In the genomic region with DNA sequence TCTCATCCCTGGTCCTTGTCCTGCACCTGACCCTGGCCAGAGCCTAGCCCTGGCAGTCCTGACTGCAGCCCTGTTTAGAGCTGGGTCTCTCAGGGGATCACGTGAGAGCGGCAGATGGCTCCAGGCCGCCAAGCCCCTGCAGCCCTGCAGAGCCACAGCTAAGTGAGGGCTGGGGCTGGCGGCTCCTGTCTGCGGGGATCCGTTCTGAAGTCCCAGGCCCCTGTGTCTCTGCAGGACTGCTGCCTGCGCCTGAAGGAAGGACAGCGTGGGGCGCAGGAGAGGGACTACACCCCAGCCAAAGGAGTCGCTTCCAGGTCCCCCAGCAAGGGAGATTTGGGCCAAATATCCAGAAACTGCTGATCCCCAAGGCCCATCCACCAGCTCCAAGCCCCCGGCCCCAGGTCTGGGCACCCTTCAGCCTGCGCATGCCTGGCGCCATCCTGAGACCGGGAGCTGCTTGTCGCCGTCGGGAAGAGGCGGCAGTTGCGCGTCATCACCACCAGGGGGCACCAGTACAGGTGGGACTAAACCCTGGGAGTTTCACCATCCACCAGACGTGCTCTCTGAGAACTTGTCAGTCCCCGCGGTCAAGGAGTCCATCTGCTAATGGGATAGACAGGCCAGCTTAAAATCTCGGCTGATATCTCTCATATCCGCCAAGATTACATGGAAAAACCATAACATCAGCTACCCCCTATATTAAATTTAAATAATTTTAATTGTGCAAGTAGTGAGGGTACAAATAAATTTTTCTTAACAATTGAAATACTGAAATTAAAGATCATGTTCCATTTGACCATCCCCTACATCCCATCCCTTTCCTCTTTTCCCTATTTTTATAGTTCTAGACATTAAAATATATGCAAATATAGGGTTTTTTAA, we compare ENCODE assay signal across 8 cellular contexts. TPM values are rescaled to one million over a fixed set of nuclear protein-coding genes. Genes with fewer than 3 reads are reported as not detected.
DNase-seq lines count a peak whose midpoint lies in the region; ATAC-seq and TF ChIP-seq lines count a peak whose summit lies in the region.

No MANE protein-coding gene starts in this region.

- no peaks in the 10 kb centered on the region for H3K9me3 ChIP-seq in HAP-1
- H3K9me3 ChIP-seq in MG63, result no peaks in the 10 kb centered on the region
- H3K9me3 ChIP-seq in adipocyte (ENCODE audit: control insufficient read depth, low read length), result peaks cover 8% of the 10 kb centered on the region

- H3K4me3 ChIP-seq in HAP-1 (no peak overlapping the region), MG63 (no peak overlapping the region), adipocyte (ENCODE audit: low read length) (peak overlapping the region; percentile 67)

- intact Hi-C loops in sciatic nerve (cut with DNase I), result no loop called here

- peak; percentile 95 for TF ChIP-seq CTCF in GM10248 (IDR thresholded peaks at IDR 0.05; ENCODE audit: control extremely low read depth, extremely low read depth, low read depth, missing control alignments)

- DNase-seq in GM10248 (ENCODE audit: extremely low spot score) (peak; percentile 86), HAP-1 (ENCODE audit: low spot score in 2 of 2) (peak; percentile 72 to 93), MG63 (peak; percentile 65), adipocyte (ENCODE audit: low read depth) (peak; percentile 78), hepatic stellate cell (ENCODE audit: low spot score) (peak; percentile 81), sciatic nerve (ENCODE audit: low spot score) (peak; percentile 92), cortex of kidney (lab: John Stamatoyannopoulos, UW) (no peak)

- CTCF ChIA-PET in GM10248 (lab: Yijun Ruan, JAX), result interaction anchor here (0.6 to 4.2 kb wide), 40 partner anchors 9 to 765 kb away, joined by 3 to 56 read pairs (median 5); a partner anchor contains a TSS

- peak overlapping the region; percentile 48 for H3K9ac ChIP-seq in adipocyte (ENCODE audit: low read length)

- in situ Hi-C loops in HAP-1 (cut with MboI; ENCODE audit: low sequenced_read_pairs), result no loop called here

- H3K27me3 ChIP-seq in HAP-1 (ENCODE audit: low read depth) (peaks cover 9% of the 10 kb centered on the region), MG63 (peaks cover 28% of the 10 kb centered on the region), adipocyte (replicated peaks; ENCODE audit: control insufficient read depth, insufficient read depth, low read length) (peaks cover 30% of the 10 kb centered on the region)

- POLR2A ChIA-PET in GM10248 (lab: Yijun Ruan, JAX), result no interaction called here

- peaks cover 4% of the 10 kb centered on the region; the same call in 1 of the 2 replicates for H3K4me1 ChIP-seq in HAP-1
- no peaks in the 10 kb centered on the region for H3K4me1 ChIP-seq in adipocyte (ENCODE audit: control insufficient read depth, insufficient read depth, low read length)

- ATAC-seq in SK-N-SH treated with all-trans-retinoic acid at 6 μM for 48 hours (peak; percentile 96), sciatic nerve (peak; percentile 87)

- no peaks in the 10 kb centered on the region for H3K36me3 ChIP-seq in HAP-1 (replicated peaks)
- H3K36me3 ChIP-seq in MG63, result no peaks in the 10 kb centered on the region
- H3K36me3 ChIP-seq in adipocyte (ENCODE audit: control insufficient read depth, insufficient read depth, low read length, severe bottlenecking), result no peaks in the 10 kb centered on the region

TF ChIP-seq in SK-N-SH treated with all-trans-retinoic acid at 6 μM for 48 hours, 23 proteins besides CTCF, POLR2A, EP300 and RAD21:
- TF ChIP-seq ARNTL (CRISPR knock-in tag; IDR thresholded peaks at IDR 0.05; ENCODE audit: borderline replicate concordance, low read depth), result no peak
- no peak for TF ChIP-seq BACH2 (CRISPR knock-in tag; IDR thresholded peaks at IDR 0.05; ENCODE audit: borderline replicate concordance)
- TF ChIP-seq TCF4 (CRISPR knock-in tag; IDR thresholded peaks at IDR 0.05; ENCODE audit: borderline replicate concordance), result peak; percentile 20; the same call in 1 of the 2 replicates

RNA-seq across cellular contexts. Expression of a gene that starts 25.1 kb away (rescaled TPM):
- total RNA-seq in MG63 (2014; rRNA removed; shearing (Covaris generic); ENCODE audit: low replicate concordance), result not detected in 2 replicates
- total RNA-seq in sciatic nerve, result 1.2 TPM

RNA-seq across cellular contexts. Expression of a gene that starts 27.0 kb away (rescaled TPM):
- total RNA-seq in MG63 (2014; rRNA removed; shearing (Covaris generic); ENCODE audit: low replicate concordance), result not detected in 2 replicates
- 864 TPM for total RNA-seq in sciatic nerve

Comparison
In these comparisons a context has a peak if more than half of its experiments do, and no peak if none do; other contexts are left out.
1. RNA of a gene that starts 27.0 kb away (total RNA-seq): 864 TPM in sciatic nerve (single experiment); not detected in MG63; every median in the first group is over 100 times any median in the second.